ENCODE assay signal across 17 cellular contexts in genomic region chr1:20329793-20330542, GRCh38. TPM values are rescaled to one million over a fixed set of nuclear protein-coding genes. Genes with fewer than 3 reads are reported as not detected.
DNase-seq lines count a peak whose midpoint lies in the region; FAIRE-seq and TF ChIP-seq lines count a peak whose summit lies in the region.
"Had no signal": no experiment of that assay in that cellular context is flagged by ENCODE, and none has a peak within 500 bp of the region (broad histone marks: within the 10 kb centered on the region; RNA-seq: fewer than 3 reads in every experiment).

No MANE protein-coding gene starts in this region.

- H2BK5ac ChIP-seq in H1 (ENCODE audit: low read depth, low read length): no peak overlapping the region

- H3K23ac ChIP-seq in H1 (ENCODE audit: insufficient read length): no peak overlapping the region

- H3K4me2 ChIP-seq in H1 (ENCODE audit: insufficient read depth in 1 of 2, low read depth in 2 of 2, low read length in 2 of 2): no peak overlapping the region

- no peak overlapping the region for H2BK120ac ChIP-seq in H1 (replicated peaks; ENCODE audit: low read depth, low read length)

- H3K9ac ChIP-seq in H1 (replicated peaks in 1 of 4; ENCODE audit: extremely low read depth in 1 of 4, low read depth in 3 of 4, low read length in 3 of 4): no peak overlapping the region

- H4K8ac ChIP-seq in H1 (ENCODE audit: extremely low read depth, insufficient read depth, low read length): no peak overlapping the region

- H3K56ac ChIP-seq in H1 (replicated peaks; ENCODE audit: insufficient read length, low read depth, low read length): no peak overlapping the region

- H4K20me1 ChIP-seq in H1 (replicated peaks in 1 of 2; ENCODE audit: control insufficient read depth in 1 of 2, insufficient read depth in 2 of 2, low read length in 2 of 2): no peaks in the 10 kb centered on the region

- no peak overlapping the region for H3K14ac ChIP-seq in H1 (ENCODE audit: insufficient read length)

- no peak overlapping the region for H2AFZ ChIP-seq in H1 (ENCODE audit: low read length)

- peak; percentile 40 to 53 for TF ChIP-seq RAD21 in H1 (IDR thresholded peaks at IDR 0.05 in 1 of 2, conservative IDR thresholded peaks at IDR 0.05 in 1 of 2; ENCODE audit: low read depth in 2 of 2, low read length in 2 of 2)

- no peak overlapping the region for H3K27ac ChIP-seq in H1 (ENCODE audit: low read depth, low read length)
- H3K27ac ChIP-seq: upper lobe of left lung had no signal

- peak; percentile 69 for FAIRE-seq in H1 (lab: Jason Lieb, UNC)

- H3K4me3 ChIP-seq in NB4 (ENCODE audit: low read depth, low read length) (no peak overlapping the region), H1 (ENCODE audit: extremely low read depth in 1 of 4, insufficient read depth in 2 of 4, low read depth in 3 of 4, low read length in 4 of 4) (no peak overlapping the region)
- H3K4me3 ChIP-seq: upper lobe of left lung had no signal

- H3K23me2 ChIP-seq in H1 (ENCODE audit: low read depth, low read length): no peaks in the 10 kb centered on the region; the same call in 1 of the 2 replicates

- no peaks in the 10 kb centered on the region for H3K79me1 ChIP-seq in H1 (ENCODE audit: low read depth, low read length)

- no peak overlapping the region for H2BK20ac ChIP-seq in H1 (ENCODE audit: low read length)

- no peaks in the 10 kb centered on the region for H3K9me3 ChIP-seq in H1 (ENCODE audit: insufficient read depth in 2 of 2, low read depth in 1 of 2, low read length in 1 of 2)
- H3K9me3 ChIP-seq: upper lobe of left lung had no signal

- CTCF ChIA-PET in H1 (lab: Charles Lee; ENCODE audit: partially characterized antibody): interaction anchor here (0.6 to 2.3 kb wide), 22 partner anchors 9 to 162 kb away, joined by 3 to 14 read pairs (median 4); no protein-coding TSS in a partner anchor

- no peak overlapping the region for H2BK12ac ChIP-seq in H1 (ENCODE audit: low read depth, low read length)

- no peaks in the 10 kb centered on the region for H3K79me2 ChIP-seq in H1 (ENCODE audit: control insufficient read depth in 1 of 2, insufficient read depth in 2 of 2, low read length in 2 of 2)

- WGBS in H1 (ENCODE audit: extremely low coverage in 1 of 2, insufficient coverage in 1 of 2, insufficient read length in 1 of 2, insufficient replicate concordance in 2 of 2, low coverage in 1 of 2, low lambda C conversion rate in 2 of 2, missing lambda C conversion rate in 1 of 2), 2 experiments: 89% methylated on average over 14 of the region's 14 CpGs; no CpG with 5 or more reads in 1 of the 2 experiments

- no peak overlapping the region for H3K4ac ChIP-seq in H1 (replicated peaks; ENCODE audit: insufficient read length, low read depth, low read length)

- no peaks in the 10 kb centered on the region for H3K36me3 ChIP-seq in H1 (ENCODE audit: control insufficient read depth in 2 of 4, insufficient read depth in 4 of 4, low read length in 3 of 4)
- H3K36me3 ChIP-seq: upper lobe of left lung had no signal

- POLR2A ChIA-PET in H1 (lab: Charles Lee; ENCODE audit: partially characterized antibody): interaction anchor here (0.6 kb wide), 1 partner anchor 36 kb away, joined by 3 read pairs; no protein-coding TSS in a partner anchor

- no peaks in the 10 kb centered on the region for H3K27me3 ChIP-seq in H1 (replicated peaks in 1 of 4; ENCODE audit: control insufficient read depth in 3 of 4, extremely low read depth in 1 of 4, insufficient read depth in 3 of 4, low read length in 3 of 4)
- H3K27me3 ChIP-seq: upper lobe of left lung had no signal

- intact Hi-C loops in posterior vena cava (cut with DNase I): no loop called here

- TF ChIP-seq CTCF in NB4 (IDR thresholded peaks at IDR 0.05; ENCODE audit: low read depth, low read length) (peak; percentile 39), H1 (IDR thresholded peaks at IDR 0.05; ENCODE audit: control extremely low read depth in 1 of 3, insufficient read depth in 1 of 3, low read depth in 1 of 3, low read length in 3 of 3) (peak; percentile 54 to 56 (median 54))

- no peak overlapping the region for H4K5ac ChIP-seq in H1 (ENCODE audit: insufficient read length, low read depth, low read length)

- no peak for TF ChIP-seq EP300 in H1 (IDR thresholded peaks at IDR 0.05; ENCODE audit: borderline replicate concordance in 1 of 2, low read depth in 2 of 2, low read length in 2 of 2)

- no peak overlapping the region for H3K18ac ChIP-seq in H1 (ENCODE audit: extremely low read depth, low read length)

- DNase-seq in DMS53 (lab: John Stamatoyannopoulos, UW) (peak; percentile 9), DMS53 treated with DMSO at 0.1 percent for 48 hours (lab: John Stamatoyannopoulos, UW; ENCODE audit: unreplicated experiment) (no peak), NB4 (ENCODE audit: low read depth) (no peak), H1 (ENCODE audit: low read depth in 1 of 2, low spot score in 2 of 2) (peak in 1 of 2 experiments; percentile 52), posterior vena cava (ENCODE audit: low spot score) (peak; percentile 26), HuH-7.5 (ENCODE audit: low spot score) (no peak), DMS114 treated with DMSO at 0.1 percent for 48 hours (lab: John Stamatoyannopoulos, UW; ENCODE audit: unreplicated experiment) (no peak), NCI-H187 treated with DMSO at 0.1 percent for 48 hours (lab: John Stamatoyannopoulos, UW) (no peak)
- DNase-seq: activated CD4-positive, CD25-positive, alpha-beta regulatory T cell treated with anti-CD3 and anti-CD28 coated beads, Interleukin-2, amount 50 U/mL, for 72 hours; CD8-positive, alpha-beta memory T cell; NCI-H187; RPMI8226; T-helper 17 cell had no signal

- H2AK5ac ChIP-seq in H1 (ENCODE audit: low read depth, low read length): no peak overlapping the region

- H2BK15ac ChIP-seq in H1 (ENCODE audit: low read length): no peak overlapping the region

- no peak overlapping the region for H4K91ac ChIP-seq in H1 (replicated peaks; ENCODE audit: insufficient read length, low read length)

- TF ChIP-seq POLR2A in NB4 (IDR thresholded peaks at IDR 0.05; ENCODE audit: extremely low read depth, insufficient read length) (no peak), H1 (IDR thresholded peaks at IDR 0.05; ENCODE audit: control extremely low read depth in 1 of 2, low read depth in 2 of 2, low read length in 2 of 2) (no peak)

- H3K4me1 ChIP-seq in H1 (replicated peaks in 1 of 4; ENCODE audit: control insufficient read depth in 3 of 4, insufficient read depth in 4 of 4, low read length in 3 of 4): no peaks in the 10 kb centered on the region

TF ChIP-seq in H1, 55 proteins besides CTCF, POLR2A, EP300 and RAD21:
- TF ChIP-seq CBX8 (IDR thresholded peaks at IDR 0.05; ENCODE audit: borderline replicate concordance, low read depth, low read length): no peak
- no peak for TF ChIP-seq SIRT6 (IDR thresholded peaks at IDR 0.05; ENCODE audit: low read length)
- no peak for TF ChIP-seq CHD2 (IDR thresholded peaks at IDR 0.05; ENCODE audit: low read length)
- TF ChIP-seq SIX5 (IDR thresholded peaks at IDR 0.05; ENCODE audit: low read depth, low read length): no peak
- no peak for TF ChIP-seq SP2 (IDR thresholded peaks at IDR 0.05; ENCODE audit: low read length)
- TF ChIP-seq BCL11A (IDR thresholded peaks at IDR 0.05; ENCODE audit: low read depth in 2 of 2, low read length in 2 of 2): no peak
- no peak for TF ChIP-seq RXRA (IDR thresholded peaks at IDR 0.05; ENCODE audit: insufficient read depth, low read depth, low read length)

RNA-seq across cellular contexts. Expression of gene VWA5B1, which starts 39.3 kb away (rescaled TPM):
- 0.78 and 2.3 TPM in 2 replicates for total RNA-seq in H1 (2021; fragmentation: NEBNext Ultra II Directional; extraction: Animal tissue kit (Norgen Biotek cat#: 25700))
- 0.54 and 1.3 TPM in 2 replicates for polyA plus RNA-seq in H1 (2011; rRNA removed)
- polyA plus RNA-seq in H1 (2011; cell fraction: cytosol; rRNA removed): 0.97 TPM
- 7.3 TPM for polyA plus RNA-seq in H1 (2011; cell fraction: nucleus; rRNA removed)
- 0.64 to 1.0 TPM (median 0.72 TPM) in 4 replicates for polyA plus RNA-seq in H1 (2012, experiment 1 of 2)
- polyA plus RNA-seq in H1 (2012, experiment 2 of 2): 0.22 TPM
- polyA plus RNA-seq in H1 (2013, experiment 1 of 2): 0.34 TPM
- 0.33 TPM for polyA plus RNA-seq in H1 (2013, experiment 2 of 2)
- polyA minus RNA-seq in H1 (2011; rRNA and poly(A)+ RNA removed): 1.2 and 1.7 TPM in 2 replicates
- 0.88 TPM for polyA minus RNA-seq in H1 (2011; cell fraction: cytosol; rRNA and poly(A)+ RNA removed)
- polyA minus RNA-seq in H1 (2011; cell fraction: nucleus; rRNA and poly(A)+ RNA removed): 2.9 TPM
- not detected for total RNA-seq in posterior vena cava
- total RNA-seq: A172; CD8-positive, alpha-beta memory T cell; fibroblast of lung; lung microvascular endothelial cell had no signal
- polyA plus RNA-seq: CD8-positive, alpha-beta memory T cell; fibroblast of lung had no signal

Comparison
In these comparisons a context has a peak if more than half of its experiments do, and no peak if none do; other contexts are left out.
1. DNase-seq: peak in DMS53 (single experiment) and posterior vena cava (single experiment); none in DMS53 treated with DMSO at 0.1 percent for 48 hours (single experiment), NB4 (single experiment), HuH-7.5 (single experiment), DMS114 treated with DMSO at 0.1 percent for 48 hours (single experiment) and NCI-H187 treated with DMSO at 0.1 percent for 48 hours (single experiment).